In genomic region chr11:72411623-72412532, GRCh38 we compare ENCODE assay signal across 8 cellular contexts. TPM values are rescaled to one million over a fixed set of nuclear protein-coding genes. Genes with fewer than 3 reads are reported as not detected.
A peak's percentile ranks its signal among the peaks of the same experiment; 100 is the strongest.
DNase-seq lines count a peak whose midpoint lies in the region; ATAC-seq and TF ChIP-seq lines count a peak whose summit lies in the region.

No MANE protein-coding gene starts in this region.

- DNase-seq in SK-N-DZ (ENCODE audit: low spot score), result peak; percentile 100
- DNase-seq in heart right ventricle, result no peak
- DNase-seq in stimulated activated effector memory CD8-positive, alpha-beta T cell treated with anti-CD3 and anti-CD28 coated beads, Interleukin-12 subunit alpha, Interleukin-12 subunit beta, amount 100 ng/mL, for 72 hours (ENCODE audit: low spot score in 2 of 2), result no peak
- DNase-seq in GOT3 (lab: John Stamatoyannopoulos, UW), result no peak
- no peak for DNase-seq in activated CD4-positive, CD25-positive, alpha-beta regulatory T cell (lab: John Stamatoyannopoulos, UW)

- intact Hi-C loops in heart right ventricle (cut with DNase I), result loop anchor here in 5 of 10 donors (5.0 to 10.0 kb wide), 6 partner anchors 117 to 297 kb away; partner anchors contain the start of genes INPPL1 (in 2 of the 5), ANAPC15 (in 1 of the 5) and PHOX2A (in 1 of the 5)

- TF ChIP-seq CTCF in heart right ventricle (IDR thresholded peaks at IDR 0.05), result no peak

- WGBS in heart right ventricle, 2 donors, result 74 to 75% methylated on average over 4 of the region's 4 CpGs

- H3K9me3 ChIP-seq in heart right ventricle, result no peaks in the 10 kb centered on the region

- peaks cover 23% of the 10 kb centered on the region for H3K4me1 Mint-ChIP-seq in stimulated activated effector memory CD8-positive, alpha-beta T cell treated with anti-CD3 and anti-CD28 coated beads, Interleukin-12 subunit alpha, Interleukin-12 subunit beta, amount 100 ng/mL, for 72 hours

- H3K4me1 ChIP-seq in heart right ventricle, result peaks cover 0 to 38% (median 17%) of the 10 kb centered on the region in 9 donors

- H3K4me3 ChIP-seq in heart right ventricle, result no peak overlapping the region

- H3K36me3 Mint-ChIP-seq in stimulated activated effector memory CD8-positive, alpha-beta T cell treated with anti-CD3 and anti-CD28 coated beads, Interleukin-12 subunit alpha, Interleukin-12 subunit beta, amount 100 ng/mL, for 72 hours, result no peaks in the 10 kb centered on the region

- no peaks in the 10 kb centered on the region for H3K9me3 Mint-ChIP-seq in stimulated activated effector memory CD8-positive, alpha-beta T cell treated with anti-CD3 and anti-CD28 coated beads, Interleukin-12 subunit alpha, Interleukin-12 subunit beta, amount 100 ng/mL, for 72 hours

- no peaks in the 10 kb centered on the region for H3K27me3 ChIP-seq in heart right ventricle

- no peak overlapping the region for H3K4me3 Mint-ChIP-seq in stimulated activated effector memory CD8-positive, alpha-beta T cell treated with anti-CD3 and anti-CD28 coated beads, Interleukin-12 subunit alpha, Interleukin-12 subunit beta, amount 100 ng/mL, for 72 hours

- ATAC-seq in GM18502 (IDR thresholded peaks at IDR 0.05; ENCODE audit: poor library complexity, unreplicated experiment) (peak; percentile 82), HG03060 (IDR thresholded peaks at IDR 0.05; ENCODE audit: low read depth, unreplicated experiment) (peak; percentile 50), heart right ventricle (peak; percentile 38 to 81 (median 65)), GM19452 (IDR thresholded peaks at IDR 0.05; ENCODE audit: unreplicated experiment) (no peak)
- peak; percentile 22 for ATAC-seq in stimulated activated effector memory CD8-positive, alpha-beta T cell treated with anti-CD3 and anti-CD28 coated beads, Interleukin-12 subunit alpha, Interleukin-12 subunit beta, amount 100 ng/mL, for 72 hours

- H3K27ac ChIP-seq in heart right ventricle, result peak overlapping the region in 6 of 10 donors; percentile 53 to 85 (median 66)

- H3K36me3 ChIP-seq in heart right ventricle, result no peaks in the 10 kb centered on the region

- peak overlapping the region; percentile 75 for H3K27ac Mint-ChIP-seq in stimulated activated effector memory CD8-positive, alpha-beta T cell treated with anti-CD3 and anti-CD28 coated beads, Interleukin-12 subunit alpha, Interleukin-12 subunit beta, amount 100 ng/mL, for 72 hours

RNA-seq across cellular contexts. Expression of gene CLPB, which starts 22.5 kb away (rescaled TPM):
- polyA plus RNA-seq in SK-N-DZ (2014; cell fraction: cytosol; rRNA removed), result 103 and 118 TPM in 2 replicates
- polyA plus RNA-seq in SK-N-DZ (2014; cell fraction: nucleus; rRNA removed), result 68.5 and 69.8 TPM in 2 replicates
- 10 to 100 TPM; 14.9 to 21.2 (median 17.9) TPM for total RNA-seq in heart right ventricle
- 10 to 100 TPM; 13.0 to 13.6 TPM for polyA plus RNA-seq in heart right ventricle
